Comparison of ENCODE assay signal across 31 cellular contexts in genomic region chr4:152659806-152660205, GRCh38. TPM values are rescaled to one million over a fixed set of nuclear protein-coding genes. Genes with fewer than 3 reads are reported as not detected.
DNase-seq lines count a peak whose midpoint lies in the region; ATAC-seq and TF ChIP-seq lines count a peak whose summit lies in the region.
"Had no signal": no experiment of that assay in that cellular context is flagged by ENCODE, and none has a peak within 500 bp of the region (broad histone marks: within the 10 kb centered on the region; RNA-seq: fewer than 3 reads in every experiment).

No MANE protein-coding gene starts in this region.

- no peaks in the 10 kb centered on the region for H4K20me1 ChIP-seq in BLaER1

- H3K27me3 Mint-ChIP-seq in memory B cell = no peaks in the 10 kb centered on the region
- H3K27me3 Mint-ChIP-seq: CD4-positive, alpha-beta memory T cell had no signal

- H3K36me3 ChIP-seq in BLaER1 (no peaks in the 10 kb centered on the region), spleen (peaks cover 0 to 29% (median 0%) of the 10 kb centered on the region in 6 donors)
- H3K36me3 ChIP-seq: adrenal gland, gastroesophageal sphincter, Peyer's patch, right lobe of liver, thoracic aorta had no signal

- H3K9me3 ChIP-seq in BLaER1 = peaks cover 42% of the 10 kb centered on the region
- peaks cover 0 to 37% (median 31%) of the 10 kb centered on the region in 8 donors for H3K9me3 ChIP-seq in spleen
- H3K9me3 ChIP-seq: right lobe of liver had no signal

- no peak overlapping the region for H3K9ac ChIP-seq in BLaER1

- H3K27ac ChIP-seq in BLaER1 (no peak overlapping the region), spleen (peak overlapping the region in 4 of 8 donors; percentile 91 to 96 (median 92))
- H3K27ac ChIP-seq: adrenal gland, body of pancreas, gastroesophageal sphincter, right lobe of liver, thoracic aorta had no signal

- no peaks in the 10 kb centered on the region for H3K27me3 ChIP-seq in BLaER1
- no peaks in the 10 kb centered on the region for H3K27me3 ChIP-seq in spleen (replicated peaks in 1 of 7)
- H3K27me3 ChIP-seq: adrenal gland, body of pancreas, gastroesophageal sphincter, Peyer's patch, right lobe of liver had no signal

- intact Hi-C loops in spleen (cut with DNase I; ENCODE audit: low total_unique reads) = no loop called here

- H3K4me3 ChIP-seq in BLaER1 = no peak overlapping the region
- no peak overlapping the region for H3K4me3 ChIP-seq in spleen
- H3K4me3 ChIP-seq: adrenal gland, body of pancreas, gastroesophageal sphincter, Peyer's patch, right lobe of liver, thoracic aorta had no signal

- no peak for TF ChIP-seq POLR2A in spleen (IDR thresholded peaks at IDR 0.05)

- H3K4me1 Mint-ChIP-seq in memory B cell = peaks cover 57% of the 10 kb centered on the region

- no peak overlapping the region for H3K4me3 Mint-ChIP-seq in memory B cell
- H3K4me3 Mint-ChIP-seq: activated T-cell treated with anti-CD3 and anti-CD28 coated beads, Interleukin-2, amount 50 U/mL, for 72 hours; CD4-positive, alpha-beta memory T cell; WTC11 had no signal

- TF ChIP-seq CTCF in spleen (IDR thresholded peaks at IDR 0.05 in 8 of 11, conservative IDR thresholded peaks at IDR 0.05 in 3 of 11) = no peak

- WGBS in spleen, 5 donors = 38 to 59% (median 48%) methylated on average over 4 of the region's 4 CpGs

- H3K27ac Mint-ChIP-seq in memory B cell = peak overlapping the region; percentile 86
- H3K27ac Mint-ChIP-seq: activated T-cell treated with anti-CD3 and anti-CD28 coated beads, Interleukin-2, amount 50 U/mL, for 72 hours; CD4-positive, alpha-beta memory T cell; WTC11 had no signal

- H3K4me1 ChIP-seq in BLaER1 (peaks cover 18% of the 10 kb centered on the region), spleen (peaks cover 6 to 77% (median 39%) of the 10 kb centered on the region in 6 donors)
- H3K4me1 ChIP-seq: adrenal gland, body of pancreas, gastroesophageal sphincter, right lobe of liver had no signal

- H3K4me2 ChIP-seq in BLaER1 = peak overlapping the region; percentile 7

- H3K36me3 Mint-ChIP-seq in memory B cell = peaks cover 40% of the 10 kb centered on the region

- DNase-seq in MV-4-11 (lab: John Stamatoyannopoulos, UW) = peak; percentile 75
- no peak for DNase-seq in memory B cell (ENCODE audit: low spot score in 2 of 2)
- no peak for DNase-seq in medulla oblongata (ENCODE audit: extremely low spot score)
- DNase-seq in spleen = no peak
- DNase-seq in NCI-H2227 treated with DMSO at 0.1 percent for 48 hours (lab: John Stamatoyannopoulos, UW) = no peak
- DNase-seq: activated CD4-positive, alpha-beta T cell treated with anti-CD3 and anti-CD28 coated beads, Interleukin-2, amount 50 U/mL, for 1 hour; activated naive CD4-positive, alpha-beta T cell treated with Interleukin-2 at 50 U/mL for 16 hours; activated T-cell treated with anti-CD3 and anti-CD28 coated beads, Interleukin-2, amount 50 U/mL, for 72 hours; adrenal gland; body of pancreas; CD4-positive, alpha-beta memory T cell; EL; hippocampal formation; KG1; left colon; mesenchymal stem cell; NCI-H1092; NCI-H187; NCI-H526; Peyer's patch; right lobe of liver; SHP77 treated with DMSO at 0.1 percent for 48 hours; stimulated activated CD4-positive, alpha-beta T cell treated with anti-CD3 and anti-CD28 coated beads, Interleukin-4, amount 100 ng/mL, for 24 hours; stimulated activated naive CD8-positive, alpha-beta T cell treated with anti-CD3 and anti-CD28 coated beads, Interleukin-15, Interleukin-2, amounts not matched to agents 100 U/mL and 50 U/mL, for 24 hours; T-helper 9 cell had no signal

- H3K9me3 Mint-ChIP-seq in memory B cell = peaks cover 14% of the 10 kb centered on the region

- peak; percentile 34 for ATAC-seq in GM21381 (IDR thresholded peaks at IDR 0.05; ENCODE audit: unreplicated experiment)
- ATAC-seq in memory B cell (ENCODE audit: low read depth) = no peak
- no peak for ATAC-seq in HG02759 (IDR thresholded peaks at IDR 0.05; ENCODE audit: unreplicated experiment)
- ATAC-seq: activated T-cell treated with anti-CD3 and anti-CD28 coated beads, Interleukin-2, amount 50 U/mL, for 72 hours; body of pancreas; gastroesophageal sphincter; right lobe of liver; stimulated activated naive CD8-positive, alpha-beta T cell treated with anti-CD3 and anti-CD28 coated beads, Interleukin-15, Interleukin-2, amounts not matched to agents 100 U/mL and 50 U/mL, for 24 hours; WTC11 had no signal

RNA-seq across cellular contexts. Expression of gene TMEM154, which starts 20.0 kb away (rescaled TPM):
- total RNA-seq in spleen = 10 to 100 TPM; 22.2 to 72.3 (median 37.7) TPM
- 1 to 10 TPM; 5.0 to 6.4 (median 5.2) TPM for polyA plus RNA-seq in spleen
